8 cellular contexts compared by ENCODE assay signal in genomic region chr16:50369133-50369804, GRCh38. TPM values are rescaled to one million over a fixed set of nuclear protein-coding genes. Genes with fewer than 3 reads are reported as not detected.
A peak's percentile ranks its signal among the peaks of the same experiment; 100 is the strongest.
DNase-seq lines count a peak whose midpoint lies in the region; ATAC-seq and TF ChIP-seq lines count a peak whose summit lies in the region.

No MANE protein-coding gene starts in this region.

- H3K36me3 ChIP-seq in Panc1 (ENCODE audit: control insufficient read depth, insufficient read depth, low read length) (peaks cover 3% of the 10 kb centered on the region), gastrocnemius medialis (peaks cover 0 to 19% of the 10 kb centered on the region in 2 donors)

- peak; percentile 39 for TF ChIP-seq POLR2A in erythroblast (IDR thresholded peaks at IDR 0.05; ENCODE audit: low read length)
- TF ChIP-seq POLR2A in gastrocnemius medialis (IDR thresholded peaks at IDR 0.05): no peak

- H3K9me3 ChIP-seq in Panc1 (ENCODE audit: control insufficient read depth, insufficient read depth, low read depth, low read length) (no peaks in the 10 kb centered on the region), gastrocnemius medialis (no peaks in the 10 kb centered on the region)

- in situ Hi-C loops in Panc1 (cut with HindIII; ENCODE audit: low pct_unique_long_range_greater_than_20kb, low sequenced_read_pairs): no loop called here
- in situ Hi-C loops in gastrocnemius medialis (cut with MboI; ENCODE audit: low sequenced_read_pairs in 4 of 4): loop anchor here (5.0 to 25.0 kb wide), 9 partner anchors 157 to 443 kb away; partner anchors contain the start of genes CNEP1R1 (in 2 of the 4) and TENT4B (in 1 of the 4)

- ATAC-seq in GM19395 (IDR thresholded peaks at IDR 0.05; ENCODE audit: unreplicated experiment) (peak; percentile 17), Panc1 (peak; percentile 4; the same call in 1 of the 2 replicates), gastrocnemius medialis (peak in 1 of 2 donors; percentile 3), HG03135 (IDR thresholded peaks at IDR 0.05; ENCODE audit: unreplicated experiment) (no peak)

- DNase-seq in Panc1 (ENCODE audit: low read depth, low spot score): no peak
- DNase-seq in erythroblast (lab: John Stamatoyannopoulos, UW): peak; percentile 51 to 66
- DNase-seq in gastrocnemius medialis: no peak
- no peak for DNase-seq in HK-2 (ENCODE audit: unreplicated experiment)
- DNase-seq in NCI-H1105 (lab: John Stamatoyannopoulos, UW): no peak
- DNase-seq in cortex of kidney (lab: John Stamatoyannopoulos, UW): no peak

- H3K4me3 ChIP-seq in Panc1 (ENCODE audit: low read depth in 2 of 2, low read length in 2 of 2) (peak overlapping the region; percentile 20 to 39), gastrocnemius medialis (peak overlapping the region; percentile 40 to 70 (median 47))

- CTCF ChIA-PET in Panc1 (lab: Charles Lee): interaction anchor here (0.6 kb wide), 1 partner anchor 12 kb away, joined by 3 read pairs; no protein-coding TSS in a partner anchor

- POLR2A ChIA-PET in Panc1 (lab: Charles Lee): no interaction called here

- H3K27ac ChIP-seq in Panc1 (ENCODE audit: low read length): no peak overlapping the region; the same call in 1 of the 2 replicates
- peak overlapping the region; percentile 52 to 72 (median 60) for H3K27ac ChIP-seq in gastrocnemius medialis

- H3K4me1 ChIP-seq in Panc1 (ENCODE audit: control insufficient read depth, insufficient read depth, low read length): no peaks in the 10 kb centered on the region
- H3K4me1 ChIP-seq in gastrocnemius medialis: peaks cover 20 to 40% of the 10 kb centered on the region in 2 donors

- intact Hi-C loops in Panc1 (cut with micrococcal nuclease; ENCODE audit: unreplicated experiment) (no loop called here), gastrocnemius medialis (cut with DNase I; ENCODE audit: low total_unique reads) (loop anchor here (1.0 to 10.0 kb wide), 4 partner anchors 179 to 438 kb away; partner anchors contain the start of genes CYLD, NKD1 and TENT4B)

- TF ChIP-seq CTCF in Panc1 (IDR thresholded peaks at IDR 0.05) (peak; percentile 44), gastrocnemius medialis (IDR thresholded peaks at IDR 0.05 in 4 of 5, conservative IDR thresholded peaks at IDR 0.05 in 1 of 5) (no peak)

- no TSS peak for BruUV-seq in Panc1 (replicated peaks; lab: Mats Ljungman, UMichigan)

- no peaks in the 10 kb centered on the region for H3K27me3 ChIP-seq in Panc1 (ENCODE audit: control insufficient read depth, insufficient read depth, low read length)
- no peaks in the 10 kb centered on the region for H3K27me3 ChIP-seq in gastrocnemius medialis

RNA-seq across cellular contexts. Expression of gene BRD7, which starts 0.5 kb away (rescaled TPM):
- total RNA-seq in Panc1 (2021; ENCODE audit: unreplicated experiment): 45.6 TPM
- 27.0 TPM for polyA plus RNA-seq in Panc1 (2012; ENCODE audit: insufficient read length)
- 10 to 100 TPM; 38.3 to 55.9 (median 48.8) TPM for total RNA-seq in gastrocnemius medialis

Comparison
In these comparisons a context has a peak if more than half of its experiments do, and no peak if none do; other contexts are left out.
1. DNase-seq: peak in erythroblast (2 of 2); none in Panc1 (single experiment), gastrocnemius medialis (0 of 2), HK-2 (single experiment), NCI-H1105 (single experiment) and cortex of kidney (single experiment).